8 cellular contexts compared by ENCODE assay signal in genomic region chr6:53795702-53796450, GRCh38. TPM values are rescaled to one million over a fixed set of nuclear protein-coding genes. Genes with fewer than 3 reads are reported as not detected.
DNase-seq lines count a peak whose midpoint lies in the region; ATAC-seq and TF ChIP-seq lines count a peak whose summit lies in the region.

No MANE protein-coding gene starts in this region.

- DNase-seq in AML-193 (lab: John Stamatoyannopoulos, UW) = peak; percentile 30 to 40
- DNase-seq in activated CD8-positive, alpha-beta memory T cell treated with anti-CD3 and anti-CD28 coated beads, Interleukin-2, amount 50 U/mL, for 4 hours = peak; percentile 16
- no peak for DNase-seq in fibroblast of the aortic adventitia (ENCODE audit: low read depth)
- peak; percentile 12 for DNase-seq in neural crest cell (ENCODE audit: low read depth, low spot score)
- DNase-seq in GOT3 (lab: John Stamatoyannopoulos, UW) = no peak
- DNase-seq in activated gamma-delta T cell treated with Interleukin-2 at 50 U/mL for 16 hours = no peak

- H3K27me3 Mint-ChIP-seq in IgD-negative memory B cell (no peaks in the 10 kb centered on the region), neural crest cell (ENCODE audit: low read depth) (peaks cover 31% of the 10 kb centered on the region)

- TF ChIP-seq CTCF in fibroblast of the aortic adventitia (IDR thresholded peaks at IDR 0.05; ENCODE audit: insufficient read depth, low read length) (no peak), neural crest cell (conservative IDR thresholded peaks at IDR 0.05) (no peak)

- H3K27ac Mint-ChIP-seq in IgD-negative memory B cell (peak overlapping the region; percentile 68 to 92 (median 89)), neural crest cell (ENCODE audit: unreplicated experiment) (no peak overlapping the region)

- H3K9me3 Mint-ChIP-seq in IgD-negative memory B cell = no peaks in the 10 kb centered on the region
- H3K9me3 Mint-ChIP-seq in neural crest cell = no peaks in the 10 kb centered on the region

- H3K4me3 Mint-ChIP-seq in IgD-negative memory B cell (peak overlapping the region; percentile 93 to 99 (median 98)), neural crest cell (peak overlapping the region; percentile 96)

- ATAC-seq in HG02981 (IDR thresholded peaks at IDR 0.05; ENCODE audit: unreplicated experiment) = no peak

- peak overlapping the region; percentile 80 for H3K4me3 ChIP-seq in fibroblast of the aortic adventitia (ENCODE audit: low read depth, low read length)

- H3K4me1 Mint-ChIP-seq in IgD-negative memory B cell = peaks cover 20 to 25% (median 20%) of the 10 kb centered on the region in 3 donors
- H3K4me1 Mint-ChIP-seq in neural crest cell = peaks cover 42% of the 10 kb centered on the region

- H3K36me3 Mint-ChIP-seq in IgD-negative memory B cell = no peaks in the 10 kb centered on the region
- peaks cover 3% of the 10 kb centered on the region for H3K36me3 Mint-ChIP-seq in neural crest cell (ENCODE audit: low read depth)

RNA-seq across cellular contexts. Expression of gene LRRC1, which starts 1.1 kb away (rescaled TPM):
- polyA plus RNA-seq in IgD-negative memory B cell = 5.0 TPM
- total RNA-seq in fibroblast of the aortic adventitia (ENCODE audit: low replicate concordance) (2.5 and 8.3 TPM in 2 replicates), neural crest cell (6.6 and 7.1 TPM in 2 replicates)

Comparison
In these comparisons a context has a peak if more than half of its experiments do, and no peak if none do; other contexts are left out.
1. DNase-seq: peak in AML-193 (2 of 2), activated CD8-positive, alpha-beta memory T cell treated with anti-CD3 and anti-CD28 coated beads, Interleukin-2, amount 50 U/mL, for 4 hours (single experiment) and neural crest cell (single experiment); none in fibroblast of the aortic adventitia (single experiment), GOT3 (single experiment) and activated gamma-delta T cell treated with Interleukin-2 at 50 U/mL for 16 hours (single experiment).